In genomic region chr6:38638941-38639497, GRCh38 we compare ENCODE assay signal across 8 cellular contexts. TPM values are rescaled to one million over a fixed set of nuclear protein-coding genes. Genes with fewer than 3 reads are reported as not detected.
A peak's percentile ranks its signal among the peaks of the same experiment; 100 is the strongest.
DNase-seq lines count a peak whose midpoint lies in the region; ATAC-seq, FAIRE-seq and TF ChIP-seq lines count a peak whose summit lies in the region.

No MANE protein-coding gene starts in this region.

- no peaks in the 10 kb centered on the region; the same call in 1 of the 2 replicates for H3K36me3 ChIP-seq in BJ (ENCODE audit: control insufficient read depth, insufficient read depth, low read length)
- H3K36me3 ChIP-seq in astrocyte (ENCODE audit: insufficient read depth, low read length), result no peaks in the 10 kb centered on the region
- no peaks in the 10 kb centered on the region for H3K36me3 ChIP-seq in iPS-18a (ENCODE audit: control insufficient read depth, low read depth, low read length)
- H3K36me3 ChIP-seq in smooth muscle cell (ENCODE audit: low read depth), result no peaks in the 10 kb centered on the region

- peaks cover 13% of the 10 kb centered on the region for H3K4me1 ChIP-seq in astrocyte (ENCODE audit: insufficient read depth, low read length)
- peaks cover 9% of the 10 kb centered on the region for H3K4me1 ChIP-seq in iPS-18a (ENCODE audit: control insufficient read depth, low read depth, low read length)
- peaks cover 17% of the 10 kb centered on the region for H3K4me1 ChIP-seq in smooth muscle cell (ENCODE audit: low read depth)

- POLR2A ChIA-PET in BJ (lab: Charles Lee), result interaction anchor here (0.6 kb wide), 2 partner anchors 25 to 32 kb away, joined by 3 to 14 read pairs; no protein-coding TSS in a partner anchor

- H3K4me3 Mint-ChIP-seq in T-helper 2 cell treated with Interferon-gamma antibody and Interleukin-4, amounts not matched to agents 5 μg/mL and 100 μg/mL, for 36 hours, result peak overlapping the region; percentile 89
- H3K4me3 Mint-ChIP-seq in astrocyte (ENCODE audit: unreplicated experiment), result peak overlapping the region; percentile 92

- H4K20me1 ChIP-seq in astrocyte (ENCODE audit: insufficient read depth, low read length), result peaks cover 14% of the 10 kb centered on the region
- peaks cover 5% of the 10 kb centered on the region for H4K20me1 ChIP-seq in smooth muscle cell (ENCODE audit: low read depth)

- H3K4me2 ChIP-seq in astrocyte (ENCODE audit: low read length), result peak overlapping the region; percentile 92
- H3K4me2 ChIP-seq in smooth muscle cell, result peak overlapping the region; percentile 82

- CTCF ChIA-PET in BJ (lab: Yijun Ruan, JAX), result no interaction called here

- peaks cover 5% of the 10 kb centered on the region for H3K36me3 Mint-ChIP-seq in T-helper 2 cell treated with Interferon-gamma antibody and Interleukin-4, amounts not matched to agents 5 μg/mL and 100 μg/mL, for 36 hours (ENCODE audit: low read depth)
- H3K36me3 Mint-ChIP-seq in astrocyte (ENCODE audit: low read depth, unreplicated experiment), result no peaks in the 10 kb centered on the region

- no peak for FAIRE-seq in astrocyte (lab: Jason Lieb, UNC)

- peak overlapping the region; percentile 77 for H3K4me3 ChIP-seq in BJ (ENCODE audit: low read depth, low read length)
- H3K4me3 ChIP-seq in astrocyte (ENCODE audit: insufficient read depth, low read depth, low read length), result peak overlapping the region; percentile 99
- H3K4me3 ChIP-seq in iPS-18a (ENCODE audit: low read length), result peak overlapping the region; percentile 91
- peak overlapping the region; percentile 68 for H3K4me3 ChIP-seq in smooth muscle cell

- H2AFZ ChIP-seq in astrocyte (ENCODE audit: low read depth, low read length), result peak overlapping the region; percentile 100
- peak overlapping the region; percentile 99 for H2AFZ ChIP-seq in smooth muscle cell (ENCODE audit: low read depth)

- H3K27ac ChIP-seq in astrocyte (ENCODE audit: low read depth, low read length), result peak overlapping the region; percentile 94
- no peak overlapping the region for H3K27ac ChIP-seq in iPS-18a (ENCODE audit: low read length)
- H3K27ac ChIP-seq in smooth muscle cell (ENCODE audit: low read depth), result peak overlapping the region; percentile 84

- H3K9ac ChIP-seq in astrocyte (ENCODE audit: low read length) (peak overlapping the region; percentile 95), iPS-18a (ENCODE audit: low read length) (peak overlapping the region; percentile 74), smooth muscle cell (ENCODE audit: low read depth) (peak overlapping the region; percentile 97)

- H3F3A ChIP-seq in smooth muscle cell (ENCODE audit: low read depth), result no peaks in the 10 kb centered on the region

- peaks cover 34% of the 10 kb centered on the region for H3K4me1 Mint-ChIP-seq in T-helper 2 cell treated with Interferon-gamma antibody and Interleukin-4, amounts not matched to agents 5 μg/mL and 100 μg/mL, for 36 hours (ENCODE audit: low read depth)
- peaks cover 10% of the 10 kb centered on the region for H3K4me1 Mint-ChIP-seq in astrocyte (ENCODE audit: low read depth, unreplicated experiment)

- no peaks in the 10 kb centered on the region for H3K27me3 ChIP-seq in BJ (ENCODE audit: control insufficient read depth, insufficient read depth, low read length)
- H3K27me3 ChIP-seq in astrocyte (ENCODE audit: insufficient read depth, low read length), result no peaks in the 10 kb centered on the region
- peaks cover 4% of the 10 kb centered on the region for H3K27me3 ChIP-seq in iPS-18a (ENCODE audit: control insufficient read depth, insufficient read depth, low read length)
- no peaks in the 10 kb centered on the region for H3K27me3 ChIP-seq in smooth muscle cell (ENCODE audit: low read depth)

- H3K9me3 Mint-ChIP-seq in T-helper 2 cell treated with Interferon-gamma antibody and Interleukin-4, amounts not matched to agents 5 μg/mL and 100 μg/mL, for 36 hours, result no peaks in the 10 kb centered on the region
- H3K9me3 Mint-ChIP-seq in astrocyte (ENCODE audit: unreplicated experiment), result no peaks in the 10 kb centered on the region

- peaks cover 40% of the 10 kb centered on the region for H3K79me2 ChIP-seq in astrocyte (ENCODE audit: insufficient read depth, low read length)
- peaks cover 18% of the 10 kb centered on the region for H3K79me2 ChIP-seq in smooth muscle cell (ENCODE audit: low read depth)

- TF ChIP-seq CTCF in BJ (IDR thresholded peaks at IDR 0.05; ENCODE audit: insufficient read depth, low read depth, low read length), result no peak
- TF ChIP-seq CTCF in astrocyte (IDR thresholded peaks at IDR 0.05; ENCODE audit: insufficient read depth, low read depth, low read length), result no peak
- TF ChIP-seq CTCF in smooth muscle cell (IDR thresholded peaks at IDR 0.05; ENCODE audit: borderline replicate concordance, insufficient read depth, poor library complexity, severe bottlenecking), result no peak

- WGBS in smooth muscle cell (ENCODE audit: low lambda C conversion rate), result 9% methylated on average over 15 of the region's 15 CpGs

- peak; percentile 31 for ATAC-seq in GM21360 (IDR thresholded peaks at IDR 0.05; ENCODE audit: unreplicated experiment)
- ATAC-seq in GM18873 (IDR thresholded peaks at IDR 0.05; ENCODE audit: low FRiP score, unreplicated experiment), result no peak

- H3K27ac Mint-ChIP-seq in T-helper 2 cell treated with Interferon-gamma antibody and Interleukin-4, amounts not matched to agents 5 μg/mL and 100 μg/mL, for 36 hours, result peak overlapping the region; percentile 81
- peak overlapping the region; percentile 0 for H3K27ac Mint-ChIP-seq in astrocyte (ENCODE audit: unreplicated experiment)

- H3K9me3 ChIP-seq in astrocyte (ENCODE audit: insufficient read depth, low read depth, low read length), result no peaks in the 10 kb centered on the region
- H3K9me3 ChIP-seq in iPS-18a (ENCODE audit: control insufficient read depth, low read depth, low read length), result no peaks in the 10 kb centered on the region
- H3K9me3 ChIP-seq in smooth muscle cell (replicated peaks; ENCODE audit: low read depth), result no peaks in the 10 kb centered on the region

- DNase-seq in BJ (ENCODE audit: low read depth), result no peak
- peak; percentile 23 for DNase-seq in HS-27A (ENCODE audit: low read depth)
- DNase-seq in T-helper 2 cell treated with Interferon-gamma antibody and Interleukin-4, amounts not matched to agents 5 μg/mL and 100 μg/mL, for 36 hours (ENCODE audit: low spot score), result peak; percentile 52
- DNase-seq in astrocyte (ENCODE audit: low read depth), result peak; percentile 45
- no peak for DNase-seq in smooth muscle cell (lab: John Stamatoyannopoulos, UW; ENCODE audit: unreplicated experiment)

- no peaks in the 10 kb centered on the region for H3K27me3 Mint-ChIP-seq in T-helper 2 cell treated with Interferon-gamma antibody and Interleukin-4, amounts not matched to agents 5 μg/mL and 100 μg/mL, for 36 hours (ENCODE audit: low read depth)
- no peaks in the 10 kb centered on the region for H3K27me3 Mint-ChIP-seq in astrocyte (ENCODE audit: low read depth, unreplicated experiment)

RNA-seq across cellular contexts. Expression of gene BTBD9, which starts 0.7 kb away (rescaled TPM):
- polyA plus RNA-seq in BJ (2011; rRNA removed) (5.4 and 6.1 TPM in 2 replicates), smooth muscle cell (5.6 and 7.0 TPM in 2 replicates)
- polyA minus RNA-seq in BJ (2011; rRNA and poly(A)+ RNA removed), result 12.9 and 17.1 TPM in 2 replicates
- total RNA-seq in astrocyte (10.3 and 12.7 TPM in 2 replicates), smooth muscle cell (12.5 and 15.4 TPM in 2 replicates)

Comparison
In these comparisons a context has a peak if more than half of its experiments do, and no peak if none do; other contexts are left out.
1. DNase-seq: peak in HS-27A (single experiment), T-helper 2 cell treated with Interferon-gamma antibody and Interleukin-4, amounts not matched to agents 5 μg/mL and 100 μg/mL, for 36 hours (single experiment) and astrocyte (single experiment); none in BJ (single experiment) and smooth muscle cell (single experiment).
2. Peak in every context shown above with its lines, with median percentiles within 50 percentile points of each other: H3K4me3 ChIP-seq and H3K9ac ChIP-seq.